In genomic region chr5:32848681-32849080, GRCh38 we compare ENCODE assay signal across 19 cellular contexts.
"Had no signal": no experiment of that assay in that cellular context is flagged by ENCODE, and none has a peak within 500 bp of the region (broad histone marks: within the 10 kb centered on the region; RNA-seq: fewer than 3 reads in every experiment).

No MANE protein-coding gene starts in this region.

- H3K9me3 ChIP-seq: breast epithelium, testis, transverse colon had no signal

- H3K27me3 ChIP-seq: breast epithelium, right atrium auricular region, testis, transverse colon had no signal

- H3K27ac Mint-ChIP-seq: activated CD4-positive, alpha-beta T cell treated with anti-CD3 and anti-CD28 coated beads for 36 hours; activated naive CD4-positive, alpha-beta T cell treated with anti-CD3 and anti-CD28 coated beads for 36 hours; activated naive CD8-positive, alpha-beta T cell treated with anti-CD3 and anti-CD28 coated beads, Interleukin-2, amount 10 ng/mL, durations not matched to agents 7 days and 5 days; effector memory CD8-positive, alpha-beta T cell had no signal

- DNase-seq: activated CD4-positive, alpha-beta T cell treated with anti-CD3 and anti-CD28 coated beads for 36 hours; activated CD4-positive, CD25-positive, alpha-beta regulatory T cell; activated effector memory CD4-positive, alpha-beta T cell treated with Interleukin-2 at 50 U/mL for 16 hours; activated naive CD4-positive, alpha-beta T cell treated with anti-CD3 and anti-CD28 coated beads for 36 hours; activated naive CD8-positive, alpha-beta T cell treated with anti-CD3 and anti-CD28 coated beads, Interleukin-2, amount 10 ng/mL, durations not matched to agents 7 days and 5 days; activated T-cell treated with anti-CD3 and anti-CD28 coated beads for 4 hours; amygdala; effector memory CD8-positive, alpha-beta T cell; erythroblast; left colon; midbrain; naive thymus-derived CD4-positive, alpha-beta T cell; occipital lobe; stimulated activated naive CD8-positive, alpha-beta T cell treated with anti-CD3 and anti-CD28 coated beads, Interleukin-15, Interleukin-2, amounts not matched to agents 100 U/mL and 50 U/mL, for 24 hours; testis; transverse colon had no signal

- H3K4me1 Mint-ChIP-seq: activated CD4-positive, alpha-beta T cell treated with anti-CD3 and anti-CD28 coated beads for 36 hours had no signal

- H3K4me3 ChIP-seq: breast epithelium, coronary artery, right atrium auricular region, testis, transverse colon had no signal

- H3K4me3 Mint-ChIP-seq: activated CD4-positive, alpha-beta T cell treated with anti-CD3 and anti-CD28 coated beads for 36 hours; activated naive CD4-positive, alpha-beta T cell treated with anti-CD3 and anti-CD28 coated beads for 36 hours; activated naive CD8-positive, alpha-beta T cell treated with anti-CD3 and anti-CD28 coated beads, Interleukin-2, amount 10 ng/mL, durations not matched to agents 7 days and 5 days; effector memory CD8-positive, alpha-beta T cell; naive thymus-derived CD4-positive, alpha-beta T cell had no signal

- H3K36me3 Mint-ChIP-seq: activated naive CD8-positive, alpha-beta T cell treated with anti-CD3 and anti-CD28 coated beads, Interleukin-2, amount 10 ng/mL, durations not matched to agents 7 days and 5 days; naive thymus-derived CD4-positive, alpha-beta T cell had no signal

- H3K36me3 ChIP-seq: breast epithelium, right atrium auricular region, transverse colon had no signal

- ATAC-seq: activated CD4-positive, alpha-beta T cell treated with anti-CD3 and anti-CD28 coated beads for 36 hours; effector memory CD8-positive, alpha-beta T cell; left colon; naive thymus-derived CD4-positive, alpha-beta T cell; stimulated activated naive CD8-positive, alpha-beta T cell treated with anti-CD3 and anti-CD28 coated beads, Interleukin-15, Interleukin-2, amounts not matched to agents 100 U/mL and 50 U/mL, for 24 hours had no signal

- H3K4me1 ChIP-seq: breast epithelium, transverse colon had no signal

- H3K9me3 Mint-ChIP-seq: activated naive CD4-positive, alpha-beta T cell treated with anti-CD3 and anti-CD28 coated beads for 36 hours; activated naive CD8-positive, alpha-beta T cell treated with anti-CD3 and anti-CD28 coated beads, Interleukin-2, amount 10 ng/mL, durations not matched to agents 7 days and 5 days had no signal

- H3K27ac ChIP-seq: breast epithelium, coronary artery, right atrium auricular region, testis, transverse colon had no signal
